In the genomic region with DNA sequence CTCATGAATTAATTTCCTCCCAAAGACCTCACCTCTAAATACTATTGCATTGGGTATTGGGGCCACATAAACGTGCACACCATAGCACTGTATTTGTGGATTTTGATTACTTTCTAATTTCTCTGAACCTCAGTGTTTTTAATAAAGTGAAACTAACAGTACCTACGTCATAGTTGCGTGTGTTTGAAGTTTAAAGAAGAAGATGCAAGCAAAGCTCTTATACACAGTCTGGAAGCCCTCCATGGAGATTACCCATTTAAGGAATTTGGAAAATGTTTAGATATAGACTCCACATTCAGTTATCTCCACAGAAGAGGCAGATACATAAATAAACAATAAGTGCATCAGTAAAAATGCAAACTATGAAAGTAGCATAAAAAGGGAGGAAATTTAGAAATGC, we compare ENCODE assay signal across 14 cellular contexts.
DNase-seq lines count a peak whose midpoint lies in the region; ATAC-seq and TF ChIP-seq lines count a peak whose summit lies in the region.
"Had no signal": no experiment of that assay in that cellular context is flagged by ENCODE, and none has a peak within 500 bp of the region (broad histone marks: within the 10 kb centered on the region; RNA-seq: fewer than 3 reads in every experiment).

No MANE protein-coding gene starts in this region.

- no peaks in the 10 kb centered on the region for H3K9me2 ChIP-seq in GM23248 (ENCODE audit: insufficient read depth)

- no peak overlapping the region for H3K9ac ChIP-seq in GM23248
- H3K9ac ChIP-seq: BLaER1 treated with 17β-estradiol and CSF1 and Interleukin-3, amounts not matched to agents 10 nM and 100 nM had no signal

- WGBS in GM23248 (ENCODE audit: low coverage in 1 of 2, low lambda C conversion rate in 2 of 2, missing lambda C conversion rate in 2 of 2), 2 experiments = 25 to 28% methylated on average over 3 of the region's 3 CpGs

- no peak for TF ChIP-seq CTCF in choroid plexus epithelial cell (conservative IDR thresholded peaks at IDR 0.05; ENCODE audit: low read depth, low read length)

- H3K79me2 ChIP-seq in ACC112 (ENCODE audit: control insufficient read depth, insufficient read depth, low read length, unreplicated experiment) (no peaks in the 10 kb centered on the region), GM23248 (ENCODE audit: insufficient read depth) (no peaks in the 10 kb centered on the region)

- H4K20me1 ChIP-seq in GM23248 (ENCODE audit: insufficient read depth) = no peaks in the 10 kb centered on the region
- H4K20me1 ChIP-seq: BLaER1 treated with 17β-estradiol and CSF1 and Interleukin-3, amounts not matched to agents 10 nM and 100 nM had no signal

- no peak overlapping the region for H3K4me2 ChIP-seq in GM23248 (ENCODE audit: unreplicated experiment)
- H3K4me2 ChIP-seq: BLaER1 treated with 17β-estradiol and CSF1 and Interleukin-3, amounts not matched to agents 10 nM and 100 nM had no signal

- H3K27me3 ChIP-seq in ACC112 (ENCODE audit: insufficient read depth, low read length) (no peaks in the 10 kb centered on the region), GM23248 (replicated peaks; ENCODE audit: insufficient read depth) (no peaks in the 10 kb centered on the region)
- H3K27me3 ChIP-seq: BLaER1 treated with 17β-estradiol and CSF1 and Interleukin-3, amounts not matched to agents 10 nM and 100 nM had no signal

- DNase-seq in GM23248 = no peak
- peak; percentile 21 for DNase-seq in OCI-M1 (lab: John Stamatoyannopoulos, UW)
- peak; percentile 65 for DNase-seq in choroid plexus epithelial cell (ENCODE audit: low read depth)
- no peak for DNase-seq in activated naive CD4-positive, alpha-beta T cell treated with anti-CD3 and anti-CD28 coated beads, Interleukin-2, amount 50 U/mL, for 16 hours
- DNase-seq: 8988T; ACHN; CD4-positive, CD25-positive, alpha-beta regulatory T cell; DMS 273 treated with DMSO at 0.1 percent for 48 hours; GOT3; H9 had no signal

- H3K4me3 ChIP-seq in ACC112 (ENCODE audit: low read depth, low read length) (peak overlapping the region; percentile 32; the same call in 1 of the 2 replicates), GM23248 (peak overlapping the region; percentile 15; the same call in 1 of the 2 replicates), choroid plexus epithelial cell (ENCODE audit: low read depth, low read length) (peak overlapping the region; percentile 28)
- H3K4me3 ChIP-seq: BLaER1 treated with 17β-estradiol and CSF1 and Interleukin-3, amounts not matched to agents 10 nM and 100 nM had no signal

- ATAC-seq in activated CD4-positive, CD25-positive, alpha-beta regulatory T cell treated with anti-CD3 and anti-CD28 coated beads, Interleukin-2, amount 50 U/mL, for 24 hours = no peak
- ATAC-seq in HG02938 (IDR thresholded peaks at IDR 0.05; ENCODE audit: unreplicated experiment) = no peak

- H3K4me1 ChIP-seq in ACC112 (ENCODE audit: control insufficient read depth, insufficient read depth, low read length, unreplicated experiment) (no peaks in the 10 kb centered on the region), GM23248 (ENCODE audit: insufficient read depth) (no peaks in the 10 kb centered on the region)
- H3K4me1 ChIP-seq: BLaER1 treated with 17β-estradiol and CSF1 and Interleukin-3, amounts not matched to agents 10 nM and 100 nM had no signal

- in situ Hi-C loops in GM23248 (cut with MboI) = no loop called here

- no peaks in the 10 kb centered on the region for H3K9me3 ChIP-seq in GM23248 (ENCODE audit: low read depth)
- H3K9me3 ChIP-seq: BLaER1 treated with 17β-estradiol and CSF1 and Interleukin-3, amounts not matched to agents 10 nM and 100 nM had no signal

- peak overlapping the region; percentile 0 for H2AFZ ChIP-seq in ACC112 (ENCODE audit: low read length, unreplicated experiment)
- peak overlapping the region; percentile 38; the same call in 1 of the 2 replicates for H2AFZ ChIP-seq in GM23248

- H3F3A ChIP-seq in GM23248 (ENCODE audit: insufficient read depth) = no peaks in the 10 kb centered on the region

- H3K27ac ChIP-seq in ACC112 (ENCODE audit: low read depth, low read length) (no peak overlapping the region), GM23248 (no peak overlapping the region)
- H3K27ac ChIP-seq: BLaER1 treated with 17β-estradiol and CSF1 and Interleukin-3, amounts not matched to agents 10 nM and 100 nM had no signal

- H3K36me3 ChIP-seq in ACC112 (ENCODE audit: insufficient read depth, low read length) = no peaks in the 10 kb centered on the region
- H3K36me3 ChIP-seq in GM23248 (ENCODE audit: low read depth) = no peaks in the 10 kb centered on the region
- H3K36me3 ChIP-seq: BLaER1 treated with 17β-estradiol and CSF1 and Interleukin-3, amounts not matched to agents 10 nM and 100 nM had no signal

Comparison
In these comparisons a context has a peak if more than half of its experiments do, and no peak if none do; other contexts are left out.
1. DNase-seq: peak in OCI-M1 (single experiment) and choroid plexus epithelial cell (single experiment); none in GM23248 (single experiment) and activated naive CD4-positive, alpha-beta T cell treated with anti-CD3 and anti-CD28 coated beads, Interleukin-2, amount 50 U/mL, for 16 hours (single experiment).
2. Peak in every context shown above with its lines, with median percentiles within 50 percentile points of each other: H3K4me3 ChIP-seq.